ENCODE assay signal across 13 cellular contexts in genomic region chr17:59696682-59697277, GRCh38. TPM values are rescaled to one million over a fixed set of nuclear protein-coding genes. Genes with fewer than 3 reads are reported as not detected.
DNase-seq lines count a peak whose midpoint lies in the region; FAIRE-seq and TF ChIP-seq lines count a peak whose summit lies in the region.
"Had no signal": no experiment of that assay in that cellular context is flagged by ENCODE, and none has a peak within 500 bp of the region (broad histone marks: within the 10 kb centered on the region; RNA-seq: fewer than 3 reads in every experiment).

No MANE protein-coding gene starts in this region.

- H4K20me1 ChIP-seq in GM23248 (ENCODE audit: insufficient read depth): no peaks in the 10 kb centered on the region
- peaks cover 82% of the 10 kb centered on the region for H4K20me1 ChIP-seq in astrocyte (ENCODE audit: insufficient read depth, low read length)
- H4K20me1 ChIP-seq in neural cell (ENCODE audit: insufficient read depth): no peaks in the 10 kb centered on the region

- H3K27ac Mint-ChIP-seq in astrocyte (ENCODE audit: unreplicated experiment): peak overlapping the region; percentile 53
- H3K27ac Mint-ChIP-seq: nephron had no signal

- TF ChIP-seq CTCF in GM06990 (IDR thresholded peaks at IDR 0.05; ENCODE audit: insufficient read depth, low read length, poor library complexity, severe bottlenecking) (no peak), astrocyte (IDR thresholded peaks at IDR 0.05; ENCODE audit: insufficient read depth, low read depth, low read length) (no peak), neural cell (IDR thresholded peaks at IDR 0.05; ENCODE audit: poor library complexity, severe bottlenecking) (no peak), Peyer's patch (IDR thresholded peaks at IDR 0.05) (no peak)

- H3K4me1 Mint-ChIP-seq in astrocyte (ENCODE audit: low read depth, unreplicated experiment): peaks cover 8% of the 10 kb centered on the region
- H3K4me1 Mint-ChIP-seq: nephron had no signal

- FAIRE-seq in astrocyte (lab: Jason Lieb, UNC): no peak

- TF ChIP-seq POLR2A in erythroblast (IDR thresholded peaks at IDR 0.05; ENCODE audit: low read length) (no peak), Peyer's patch (IDR thresholded peaks at IDR 0.05) (no peak)

- DNase-seq in GM06990 (ENCODE audit: extremely low read depth, insufficient read length) (peak; percentile 22), GM23248 (no peak), astrocyte (ENCODE audit: low read depth) (no peak), erythroblast (lab: John Stamatoyannopoulos, UW) (no peak), Peyer's patch (no peak)
- DNase-seq in activated CD4-positive, CD25-positive, alpha-beta regulatory T cell (lab: John Stamatoyannopoulos, UW): no peak
- DNase-seq: gastrocnemius medialis, kidney glomerular epithelial cell, MM.1S had no signal

- H3K4me2 ChIP-seq in GM23248 (ENCODE audit: unreplicated experiment): no peak overlapping the region
- no peak overlapping the region for H3K4me2 ChIP-seq in astrocyte (ENCODE audit: low read length)
- no peak overlapping the region for H3K4me2 ChIP-seq in neural cell (ENCODE audit: low read length)

- no peaks in the 10 kb centered on the region for H3K27me3 Mint-ChIP-seq in astrocyte (ENCODE audit: low read depth, unreplicated experiment)

- H3K9me3 Mint-ChIP-seq in astrocyte (ENCODE audit: unreplicated experiment): no peaks in the 10 kb centered on the region
- H3K9me3 Mint-ChIP-seq: nephron had no signal

- H3K9ac ChIP-seq in GM23248 (no peak overlapping the region), astrocyte (ENCODE audit: low read length) (no peak overlapping the region), neural cell (ENCODE audit: low read length) (no peak overlapping the region)

- H3K9me2 ChIP-seq in GM23248 (ENCODE audit: insufficient read depth) (no peaks in the 10 kb centered on the region), neural cell (ENCODE audit: insufficient read depth, low read length) (no peaks in the 10 kb centered on the region)

- peaks cover 19% of the 10 kb centered on the region for H3K36me3 ChIP-seq in GM06990 (ENCODE audit: control insufficient read depth, insufficient read depth, low read length)
- peaks cover 83% of the 10 kb centered on the region for H3K36me3 ChIP-seq in GM23248 (ENCODE audit: low read depth)
- peaks cover 72% of the 10 kb centered on the region for H3K36me3 ChIP-seq in astrocyte (ENCODE audit: insufficient read depth, low read length)
- peaks cover 11% of the 10 kb centered on the region for H3K36me3 ChIP-seq in neural cell (ENCODE audit: insufficient read depth, low read length)
- peaks cover 0 to 78% (median 2%) of the 10 kb centered on the region in 3 donors for H3K36me3 ChIP-seq in Peyer's patch

- WGBS in GM23248 (ENCODE audit: low coverage in 1 of 2, low lambda C conversion rate in 2 of 2, missing lambda C conversion rate in 2 of 2), 2 experiments: 75 to 77% methylated on average over 2 of the region's 2 CpGs

- H3K9me3 ChIP-seq in GM23248 (ENCODE audit: low read depth): no peaks in the 10 kb centered on the region
- no peaks in the 10 kb centered on the region for H3K9me3 ChIP-seq in astrocyte (ENCODE audit: insufficient read depth, low read depth, low read length)
- no peaks in the 10 kb centered on the region for H3K9me3 ChIP-seq in neural cell (ENCODE audit: low read length)
- no peaks in the 10 kb centered on the region for H3K9me3 ChIP-seq in Peyer's patch
- H3K9me3 ChIP-seq: gastrocnemius medialis, tibial nerve had no signal

- in situ Hi-C loops in GM23248 (cut with MboI): no loop called here

- peaks cover 94% of the 10 kb centered on the region for H3F3A ChIP-seq in GM23248 (ENCODE audit: insufficient read depth)
- H3F3A ChIP-seq in neural cell (ENCODE audit: insufficient read depth, low read length, poor library complexity, severe bottlenecking): no peaks in the 10 kb centered on the region

- H3K79me2 ChIP-seq in GM23248 (ENCODE audit: insufficient read depth) (peaks cover 100% of the 10 kb centered on the region), astrocyte (ENCODE audit: insufficient read depth, low read length) (peaks cover 83% of the 10 kb centered on the region), neural cell (replicated peaks; ENCODE audit: insufficient read depth, low read length) (peaks cover 7% of the 10 kb centered on the region)

- TF ChIP-seq EP300 in neural cell (conservative IDR thresholded peaks at IDR 0.05; ENCODE audit: poor library complexity, severe bottlenecking): no peak

- H3K36me3 Mint-ChIP-seq in astrocyte (ENCODE audit: low read depth, unreplicated experiment): peaks cover 21% of the 10 kb centered on the region

- H3K27me3 ChIP-seq in GM06990 (replicated peaks; ENCODE audit: control insufficient read depth, insufficient read depth, low read length) (no peaks in the 10 kb centered on the region), GM23248 (replicated peaks; ENCODE audit: insufficient read depth) (no peaks in the 10 kb centered on the region), astrocyte (ENCODE audit: insufficient read depth, low read length) (no peaks in the 10 kb centered on the region), neural cell (ENCODE audit: insufficient read depth, low read depth, low read length) (no peaks in the 10 kb centered on the region), Peyer's patch (no peaks in the 10 kb centered on the region)
- H3K27me3 ChIP-seq: gastrocnemius medialis, tibial nerve had no signal

- H3K4me1 ChIP-seq in GM23248 (ENCODE audit: insufficient read depth) (no peaks in the 10 kb centered on the region), astrocyte (ENCODE audit: insufficient read depth, low read length) (no peaks in the 10 kb centered on the region), Peyer's patch (peaks cover 0 to 4% (median 0%) of the 10 kb centered on the region in 4 donors)
- H3K4me1 ChIP-seq: gastrocnemius medialis, tibial nerve had no signal

- H2AFZ ChIP-seq in GM23248: no peak overlapping the region
- H2AFZ ChIP-seq in astrocyte (ENCODE audit: low read depth, low read length): no peak overlapping the region
- no peak overlapping the region for H2AFZ ChIP-seq in neural cell (ENCODE audit: low read depth, low read length)

- H3K4me3 ChIP-seq in GM06990 (replicated peaks; ENCODE audit: low read depth, low read length): no peak overlapping the region
- H3K4me3 ChIP-seq in GM23248: no peak overlapping the region
- no peak overlapping the region for H3K4me3 ChIP-seq in astrocyte (ENCODE audit: insufficient read depth, low read depth, low read length)
- no peak overlapping the region for H3K4me3 ChIP-seq in neural cell (ENCODE audit: low read length)
- H3K4me3 ChIP-seq in Peyer's patch: no peak overlapping the region
- H3K4me3 ChIP-seq: gastrocnemius medialis, skin epidermis, tibial nerve had no signal

- TF ChIP-seq RAD21 in neural cell (conservative IDR thresholded peaks at IDR 0.05): no peak

- H3K27ac ChIP-seq in GM23248 (peak overlapping the region; percentile 29), astrocyte (ENCODE audit: low read depth, low read length) (no peak overlapping the region), neural cell (ENCODE audit: low read length) (no peak overlapping the region), Peyer's patch (peak overlapping the region in 1 of 4 donors; percentile 22)
- H3K27ac ChIP-seq: gastrocnemius medialis, skin epidermis, tibial nerve had no signal

- H3K4me3 Mint-ChIP-seq in astrocyte (ENCODE audit: unreplicated experiment): no peak overlapping the region
- H3K4me3 Mint-ChIP-seq: nephron had no signal

TF ChIP-seq in neural cell, 6 proteins besides CTCF, POLR2A, EP300 and RAD21:
- TF ChIP-seq, protein P1, sequence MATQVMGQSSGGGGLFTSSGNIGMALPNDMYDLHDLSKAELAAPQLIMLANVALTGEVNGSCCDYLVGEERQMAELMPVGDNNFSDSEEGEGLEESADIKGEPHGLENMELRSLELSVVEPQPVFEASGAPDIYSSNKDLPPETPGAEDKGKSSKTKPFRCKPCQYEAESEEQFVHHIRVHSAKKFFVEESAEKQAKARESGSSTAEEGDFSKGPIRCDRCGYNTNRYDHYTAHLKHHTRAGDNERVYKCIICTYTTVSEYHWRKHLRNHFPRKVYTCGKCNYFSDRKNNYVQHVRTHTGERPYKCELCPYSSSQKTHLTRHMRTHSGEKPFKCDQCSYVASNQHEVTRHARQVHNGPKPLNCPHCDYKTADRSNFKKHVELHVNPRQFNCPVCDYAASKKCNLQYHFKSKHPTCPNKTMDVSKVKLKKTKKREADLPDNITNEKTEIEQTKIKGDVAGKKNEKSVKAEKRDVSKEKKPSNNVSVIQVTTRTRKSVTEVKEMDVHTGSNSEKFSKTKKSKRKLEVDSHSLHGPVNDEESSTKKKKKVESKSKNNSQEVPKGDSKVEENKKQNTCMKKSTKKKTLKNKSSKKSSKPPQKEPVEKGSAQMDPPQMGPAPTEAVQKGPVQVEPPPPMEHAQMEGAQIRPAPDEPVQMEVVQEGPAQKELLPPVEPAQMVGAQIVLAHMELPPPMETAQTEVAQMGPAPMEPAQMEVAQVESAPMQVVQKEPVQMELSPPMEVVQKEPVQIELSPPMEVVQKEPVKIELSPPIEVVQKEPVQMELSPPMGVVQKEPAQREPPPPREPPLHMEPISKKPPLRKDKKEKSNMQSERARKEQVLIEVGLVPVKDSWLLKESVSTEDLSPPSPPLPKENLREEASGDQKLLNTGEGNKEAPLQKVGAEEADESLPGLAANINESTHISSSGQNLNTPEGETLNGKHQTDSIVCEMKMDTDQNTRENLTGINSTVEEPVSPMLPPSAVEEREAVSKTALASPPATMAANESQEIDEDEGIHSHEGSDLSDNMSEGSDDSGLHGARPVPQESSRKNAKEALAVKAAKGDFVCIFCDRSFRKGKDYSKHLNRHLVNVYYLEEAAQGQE (IDR thresholded peaks at IDR 0.05; ENCODE audit: borderline replicate concordance): no peak
- TF ChIP-seq POLR2AphosphoS5 (IDR thresholded peaks at IDR 0.05) (peak; percentile 13), EZH2 (IDR thresholded peaks at IDR 0.05; ENCODE audit: borderline replicate concordance, insufficient read depth, low read length, poor library complexity, severe bottlenecking) (no peak)

RNA-seq across cellular contexts. Expression of gene PTRH2, which starts 10.4 kb away (rescaled TPM):
- 18.2 and 19.1 TPM in 2 replicates for total RNA-seq in GM23248 (2014; rRNA removed; shearing (Covaris generic))
- polyA plus RNA-seq in GM23248 (2016; fragmentation: Nextera tagmentation; extraction: Ambion mirVana) (33.7 and 34.4 TPM in 2 replicates), neural cell (11.7 and 13.2 TPM in 2 replicates)
- total RNA-seq in astrocyte (34.5 and 36.3 TPM in 2 replicates), Peyer's patch (10 to 100 TPM; 11.7 to 60.2 (median 14.9) TPM)
- polyA minus RNA-seq in neural cell: 12.6 and 14.6 TPM in 2 replicates

RNA-seq across cellular contexts. Expression of gene VMP1, which starts 10.7 kb away (rescaled TPM):
- 214 and 216 TPM in 2 replicates for total RNA-seq in GM23248 (2014; rRNA removed; shearing (Covaris generic))
- polyA plus RNA-seq in GM23248 (2016; fragmentation: Nextera tagmentation; extraction: Ambion mirVana): 120 and 134 TPM in 2 replicates
- total RNA-seq in astrocyte: 288 and 314 TPM in 2 replicates
- 64.4 and 75.9 TPM in 2 replicates for polyA plus RNA-seq in neural cell
- polyA minus RNA-seq in neural cell: 151 and 206 TPM in 2 replicates
- 100 to 1,000 TPM; 228 to 366 (median 332) TPM for total RNA-seq in Peyer's patch
